ENCODE assay signal across 1 cellular context in genomic region chr20:1875762-1876161, GRCh38.
TF ChIP-seq lines count a peak whose summit lies in the region.

No MANE protein-coding gene starts in this region.

TF ChIP-seq in H1, 55 proteins besides CTCF, POLR2A, EP300 and RAD21:
- TF ChIP-seq ATF3 (IDR thresholded peaks at IDR 0.05; ENCODE audit: insufficient read depth, low read depth, low read length), result no peak
- no peak for TF ChIP-seq EZH2 (IDR thresholded peaks at IDR 0.05; ENCODE audit: low read depth, low read length, severe bottlenecking)
- no peak for TF ChIP-seq SP4 (IDR thresholded peaks at IDR 0.05; ENCODE audit: low read length)
- TF ChIP-seq PHF8 (conservative IDR thresholded peaks at IDR 0.05; ENCODE audit: low read depth, low read length), result no peak
- no peak for TF ChIP-seq USF2 (IDR thresholded peaks at IDR 0.05; ENCODE audit: low read length)
- no peak for TF ChIP-seq GABPA (IDR thresholded peaks at IDR 0.05; ENCODE audit: borderline replicate concordance, insufficient read depth, low read length)
- no peak for TF ChIP-seq CEBPB (IDR thresholded peaks at IDR 0.05; ENCODE audit: low read depth, low read length)
- no peak for TF ChIP-seq TEAD4 (IDR thresholded peaks at IDR 0.05; ENCODE audit: low read depth, low read length)
- TF ChIP-seq SP1 (IDR thresholded peaks at IDR 0.05; ENCODE audit: low read depth, low read length), result no peak
- no peak for TF ChIP-seq SUZ12 (IDR thresholded peaks at IDR 0.05; ENCODE audit: low read length)
- no peak for TF ChIP-seq ATF2 (IDR thresholded peaks at IDR 0.05; ENCODE audit: low read length)
- no peak for TF ChIP-seq BACH1 (IDR thresholded peaks at IDR 0.05; ENCODE audit: low read length)
- TF ChIP-seq EGR1 (IDR thresholded peaks at IDR 0.05; ENCODE audit: borderline replicate concordance, low read depth, low read length), result no peak
- no peak for TF ChIP-seq SIRT6 (IDR thresholded peaks at IDR 0.05; ENCODE audit: low read length)
- no peak for TF ChIP-seq TBP (IDR thresholded peaks at IDR 0.05; ENCODE audit: low read depth, low read length)
- no peak for TF ChIP-seq CHD1 (IDR thresholded peaks at IDR 0.05; ENCODE audit: low read depth, low read length)
